Comparison of ENCODE assay signal across 17 cellular contexts in genomic region chr5:147415663-147416062, GRCh38.
"Had no signal": no experiment of that assay in that cellular context is flagged by ENCODE, and none has a peak within 500 bp of the region (broad histone marks: within the 10 kb centered on the region; RNA-seq: fewer than 3 reads in every experiment).

No MANE protein-coding gene starts in this region.

- ATAC-seq: activated CD8-positive, alpha-beta T cell treated with anti-CD3 and anti-CD28 coated beads, Interleukin-2, amount 10 ng/mL, durations not matched to agents 7 days and 5 days; activated T-cell treated with anti-CD3 and anti-CD28 coated beads, Interleukin-2, amount 50 U/mL, for 72 hours; left cardiac atrium; naive thymus-derived CD4-positive, alpha-beta T cell; stimulated activated effector memory CD8-positive, alpha-beta T cell treated with anti-CD3 and anti-CD28 coated beads, Interleukin-12 subunit alpha, Interleukin-12 subunit beta, amount 100 ng/mL, for 72 hours; T-helper 17 cell had no signal

- DNase-seq: activated B cell treated with CpG ODN at 0.5 μM for 24 hours; activated CD4-positive, alpha-beta T cell treated with anti-CD3 and anti-CD28 coated beads for 48 hours; activated CD8-positive, alpha-beta memory T cell treated with anti-CD3 and anti-CD28 coated beads, Interleukin-2, amount 50 U/mL, for 4 hours; activated CD8-positive, alpha-beta T cell treated with anti-CD3 and anti-CD28 coated beads, Interleukin-2, amount 10 ng/mL, durations not matched to agents 7 days and 5 days; activated gamma-delta T cell treated with Interleukin-2 at 50 U/mL for 16 hours; activated naive CD8-positive, alpha-beta T cell treated with anti-CD3 and anti-CD28 coated beads for 36 hours; activated T-cell treated with anti-CD3 and anti-CD28 coated beads, Interleukin-2, amount 50 U/mL, for 72 hours; amygdala; dermis blood vessel endothelial cell; left cardiac atrium; naive thymus-derived CD4-positive, alpha-beta T cell; ovary; T-helper 17 cell had no signal

- H3K4me1 Mint-ChIP-seq: activated B cell treated with CpG ODN at 0.5 μM for 24 hours; activated naive CD8-positive, alpha-beta T cell treated with anti-CD3 and anti-CD28 coated beads for 36 hours; naive thymus-derived CD4-positive, alpha-beta T cell; stimulated activated effector memory CD8-positive, alpha-beta T cell treated with anti-CD3 and anti-CD28 coated beads, Interleukin-12 subunit alpha, Interleukin-12 subunit beta, amount 100 ng/mL, for 72 hours; T-helper 17 cell had no signal

- H3K4me1 ChIP-seq: breast epithelium had no signal

- H3K27me3 Mint-ChIP-seq: activated B cell treated with CpG ODN at 0.5 μM for 24 hours; activated naive CD8-positive, alpha-beta T cell treated with anti-CD3 and anti-CD28 coated beads for 36 hours had no signal

- H3K36me3 Mint-ChIP-seq: activated naive CD8-positive, alpha-beta T cell treated with anti-CD3 and anti-CD28 coated beads for 36 hours; naive thymus-derived CD4-positive, alpha-beta T cell; stimulated activated effector memory CD8-positive, alpha-beta T cell treated with anti-CD3 and anti-CD28 coated beads, Interleukin-12 subunit alpha, Interleukin-12 subunit beta, amount 100 ng/mL, for 72 hours had no signal

- H3K4me3 ChIP-seq: breast epithelium, lung, ovary, tibial nerve had no signal

- H3K4me3 Mint-ChIP-seq: activated B cell treated with CpG ODN at 0.5 μM for 24 hours; activated CD8-positive, alpha-beta T cell treated with anti-CD3 and anti-CD28 coated beads, Interleukin-2, amount 10 ng/mL, durations not matched to agents 7 days and 5 days; activated naive CD8-positive, alpha-beta T cell treated with anti-CD3 and anti-CD28 coated beads for 36 hours; activated T-cell treated with anti-CD3 and anti-CD28 coated beads, Interleukin-2, amount 50 U/mL, for 72 hours; naive thymus-derived CD4-positive, alpha-beta T cell; stimulated activated effector memory CD8-positive, alpha-beta T cell treated with anti-CD3 and anti-CD28 coated beads, Interleukin-12 subunit alpha, Interleukin-12 subunit beta, amount 100 ng/mL, for 72 hours; T-helper 17 cell had no signal

- H3K9me3 Mint-ChIP-seq: activated B cell treated with CpG ODN at 0.5 μM for 24 hours; activated naive CD8-positive, alpha-beta T cell treated with anti-CD3 and anti-CD28 coated beads for 36 hours; activated T-cell treated with anti-CD3 and anti-CD28 coated beads, Interleukin-2, amount 50 U/mL, for 72 hours; stimulated activated effector memory CD8-positive, alpha-beta T cell treated with anti-CD3 and anti-CD28 coated beads, Interleukin-12 subunit alpha, Interleukin-12 subunit beta, amount 100 ng/mL, for 72 hours had no signal

- H3K27ac ChIP-seq: breast epithelium, ovary, tibial nerve had no signal

- H3K27me3 ChIP-seq: breast epithelium, ovary, tibial nerve had no signal

- H3K27ac Mint-ChIP-seq: activated B cell treated with CpG ODN at 0.5 μM for 24 hours; activated CD8-positive, alpha-beta T cell treated with anti-CD3 and anti-CD28 coated beads, Interleukin-2, amount 10 ng/mL, durations not matched to agents 7 days and 5 days; activated naive CD8-positive, alpha-beta T cell treated with anti-CD3 and anti-CD28 coated beads for 36 hours; activated T-cell treated with anti-CD3 and anti-CD28 coated beads, Interleukin-2, amount 50 U/mL, for 72 hours; naive thymus-derived CD4-positive, alpha-beta T cell; stimulated activated effector memory CD8-positive, alpha-beta T cell treated with anti-CD3 and anti-CD28 coated beads, Interleukin-12 subunit alpha, Interleukin-12 subunit beta, amount 100 ng/mL, for 72 hours; T-helper 17 cell had no signal

- H3K9me3 ChIP-seq: breast epithelium, ovary, tibial nerve had no signal

- H3K36me3 ChIP-seq: breast epithelium, ovary had no signal
